17 cellular contexts compared by ENCODE assay signal in the genomic region with DNA sequence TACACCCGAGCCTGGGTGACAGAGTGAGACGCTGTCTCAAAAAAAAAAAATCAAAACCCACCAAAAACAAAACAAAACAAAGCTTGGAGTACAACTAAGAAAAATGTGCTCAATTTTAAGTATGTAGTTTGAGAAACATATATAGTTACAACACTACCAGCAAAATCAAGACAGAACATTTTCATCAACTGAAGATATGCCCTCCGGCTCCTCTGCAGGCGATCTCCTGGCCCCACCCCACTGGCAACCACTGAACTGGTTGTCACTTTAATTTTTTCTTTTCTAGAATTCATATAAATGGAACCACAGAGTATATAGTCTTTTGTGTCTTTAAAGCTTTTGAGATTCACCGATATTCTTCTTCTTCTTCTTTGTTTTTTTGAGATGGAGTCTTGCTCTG. TPM values are rescaled to one million over a fixed set of nuclear protein-coding genes. Genes with fewer than 3 reads are reported as not detected.
DNase-seq lines count a peak whose midpoint lies in the region.
"Had no signal": no experiment of that assay in that cellular context is flagged by ENCODE, and none has a peak within 500 bp of the region (broad histone marks: within the 10 kb centered on the region; RNA-seq: fewer than 3 reads in every experiment).

No MANE protein-coding gene starts in this region.

- no peak overlapping the region for H2AK5ac ChIP-seq in trophoblast cell (ENCODE audit: low read length)

- DNase-seq in activated CD4-positive, alpha-beta T cell treated with anti-CD3 and anti-CD28 coated beads, Interleukin-2, amount 10 ng/mL, durations not matched to agents 24 days and 14 days: no peak
- DNase-seq in activated CD4-positive, alpha-beta T cell treated with anti-CD3 and anti-CD28 coated beads, Interleukin-2, amount 50 U/mL, for 4 hours: no peak
- DNase-seq in activated naive CD4-positive, alpha-beta T cell (lab: John Stamatoyannopoulos, UW): no peak
- DNase-seq in trophoblast cell (peak; percentile 70 to 84), NOMO-1 treated with DMSO at 0.1 percent for 48 hours (lab: John Stamatoyannopoulos, UW; ENCODE audit: unreplicated experiment) (no peak)
- DNase-seq: Caco-2; CD4-positive, CD25-positive, alpha-beta regulatory T cell; CD8-positive, alpha-beta T cell; DMS153; DND-41; GOT3 had no signal

- H3K4me2 ChIP-seq in trophoblast cell (ENCODE audit: low read length): no peak overlapping the region
- H3K4me2 ChIP-seq: BLaER1 had no signal

- intact Hi-C loops in activated CD4-positive, alpha-beta T cell treated with anti-CD3 and anti-CD28 coated beads, Interleukin-2, amount 10 ng/mL, durations not matched to agents 24 days and 14 days (cut with micrococcal nuclease): no loop called here

- no peaks in the 10 kb centered on the region for H3K79me1 ChIP-seq in trophoblast cell (ENCODE audit: low read length)

- no peak overlapping the region for H3K4me3 ChIP-seq in trophoblast cell (ENCODE audit: low read depth, low read length)
- H3K4me3 ChIP-seq: BLaER1, HAP-1 had no signal

- H2BK5ac ChIP-seq in trophoblast cell (ENCODE audit: low read depth, low read length, poor library complexity): no peak overlapping the region

- H3K27ac ChIP-seq in trophoblast cell (ENCODE audit: low read depth, low read length): no peak overlapping the region
- H3K27ac ChIP-seq: 22Rv1, BLaER1, C4-2B had no signal

- no peak overlapping the region for H4K91ac ChIP-seq in trophoblast cell (ENCODE audit: low read depth, low read length)

- H3K79me2 ChIP-seq in trophoblast cell (ENCODE audit: control insufficient read depth, insufficient read depth, low read length, poor library complexity): no peaks in the 10 kb centered on the region

- H4K8ac ChIP-seq in trophoblast cell (ENCODE audit: low read depth, low read length): no peak overlapping the region

- H3K36me3 Mint-ChIP-seq in activated CD4-positive, alpha-beta T cell treated with anti-CD3 and anti-CD28 coated beads, Interleukin-2, amount 10 ng/mL, durations not matched to agents 24 days and 14 days (ENCODE audit: low read depth): peaks cover 64% of the 10 kb centered on the region
- peaks cover 25% of the 10 kb centered on the region for H3K36me3 Mint-ChIP-seq in activated naive CD4-positive, alpha-beta T cell treated with anti-CD3 and anti-CD28 coated beads, Interleukin-2, amount 50 U/mL, for 24 hours

- peak overlapping the region; percentile 5 for H3K27ac Mint-ChIP-seq in activated CD4-positive, alpha-beta T cell treated with anti-CD3 and anti-CD28 coated beads, Interleukin-2, amount 10 ng/mL, durations not matched to agents 24 days and 14 days
- H3K27ac Mint-ChIP-seq in activated naive CD4-positive, alpha-beta T cell treated with anti-CD3 and anti-CD28 coated beads, Interleukin-2, amount 50 U/mL, for 24 hours: peak overlapping the region; percentile 18
- H3K27ac Mint-ChIP-seq: B cell; CD4-positive, CD25-positive, alpha-beta regulatory T cell; CD8-positive, alpha-beta T cell had no signal

- no peaks in the 10 kb centered on the region for H3K9me3 Mint-ChIP-seq in activated CD4-positive, alpha-beta T cell treated with anti-CD3 and anti-CD28 coated beads, Interleukin-2, amount 10 ng/mL, durations not matched to agents 24 days and 14 days
- peaks cover 4% of the 10 kb centered on the region for H3K9me3 Mint-ChIP-seq in activated naive CD4-positive, alpha-beta T cell treated with anti-CD3 and anti-CD28 coated beads, Interleukin-2, amount 50 U/mL, for 24 hours
- H3K9me3 Mint-ChIP-seq: CD8-positive, alpha-beta T cell had no signal

- no peak overlapping the region for H2AFZ ChIP-seq in trophoblast cell (ENCODE audit: insufficient read depth, low read length, poor library complexity)

- no peak overlapping the region for H4K12ac ChIP-seq in trophoblast cell (ENCODE audit: low read depth, low read length)

- no peak overlapping the region for H2BK120ac ChIP-seq in trophoblast cell (ENCODE audit: insufficient read depth, low read length, poor library complexity)

- H3K36me3 ChIP-seq in trophoblast cell (ENCODE audit: control insufficient read depth in 1 of 2, insufficient read depth in 2 of 2, low read length in 2 of 2): peaks cover 31 to 39% of the 10 kb centered on the region in 2 experiments

- H3K27me3 Mint-ChIP-seq in activated CD4-positive, alpha-beta T cell treated with anti-CD3 and anti-CD28 coated beads, Interleukin-2, amount 10 ng/mL, durations not matched to agents 24 days and 14 days: no peaks in the 10 kb centered on the region
- no peaks in the 10 kb centered on the region for H3K27me3 Mint-ChIP-seq in activated naive CD4-positive, alpha-beta T cell treated with anti-CD3 and anti-CD28 coated beads, Interleukin-2, amount 50 U/mL, for 24 hours
- H3K27me3 Mint-ChIP-seq: B cell; CD4-positive, CD25-positive, alpha-beta regulatory T cell had no signal

- no peak overlapping the region for H3K4me3 Mint-ChIP-seq in activated CD4-positive, alpha-beta T cell treated with anti-CD3 and anti-CD28 coated beads, Interleukin-2, amount 10 ng/mL, durations not matched to agents 24 days and 14 days
- no peak overlapping the region for H3K4me3 Mint-ChIP-seq in activated naive CD4-positive, alpha-beta T cell treated with anti-CD3 and anti-CD28 coated beads, Interleukin-2, amount 50 U/mL, for 24 hours
- H3K4me3 Mint-ChIP-seq: B cell; CD4-positive, CD25-positive, alpha-beta regulatory T cell; CD8-positive, alpha-beta T cell had no signal

- no peak overlapping the region for H3K23ac ChIP-seq in trophoblast cell (ENCODE audit: low read length)

- H3K9ac ChIP-seq in trophoblast cell (ENCODE audit: low read length): no peak overlapping the region
- H3K9ac ChIP-seq: BLaER1 had no signal

- no peak overlapping the region for H3K4ac ChIP-seq in trophoblast cell (ENCODE audit: low read depth, low read length)

- H3K4me1 Mint-ChIP-seq in activated CD4-positive, alpha-beta T cell treated with anti-CD3 and anti-CD28 coated beads, Interleukin-2, amount 10 ng/mL, durations not matched to agents 24 days and 14 days: no peaks in the 10 kb centered on the region
- H3K4me1 Mint-ChIP-seq in activated naive CD4-positive, alpha-beta T cell treated with anti-CD3 and anti-CD28 coated beads, Interleukin-2, amount 50 U/mL, for 24 hours: no peaks in the 10 kb centered on the region
- H3K4me1 Mint-ChIP-seq: B cell had no signal

- H3K14ac ChIP-seq in trophoblast cell (ENCODE audit: low read length): no peak overlapping the region

- H3K4me1 ChIP-seq in trophoblast cell (ENCODE audit: control insufficient read depth in 1 of 2, insufficient read depth in 2 of 2, low read length in 2 of 2): no peaks in the 10 kb centered on the region
- H3K4me1 ChIP-seq: BLaER1, Caco-2, HAP-1 had no signal

- H3K18ac ChIP-seq in trophoblast cell (ENCODE audit: low read length): no peak overlapping the region

- WGBS in trophoblast cell (ENCODE audit: extremely low coverage, insufficient coverage, insufficient read length): no CpG with 5 or more reads among the region's 5 CpGs

- H3K27me3 ChIP-seq in trophoblast cell (ENCODE audit: insufficient read depth, low read length): no peaks in the 10 kb centered on the region
- H3K27me3 ChIP-seq: BLaER1 had no signal

- H2BK12ac ChIP-seq in trophoblast cell (ENCODE audit: low read length): no peak overlapping the region

- H3K9me3 ChIP-seq in trophoblast cell (ENCODE audit: insufficient read depth, low read depth, low read length): no peaks in the 10 kb centered on the region
- H3K9me3 ChIP-seq: Caco-2, HAP-1 had no signal

RNA-seq across cellular contexts. Expression of a gene that starts 35.0 kb away (rescaled TPM):
- total RNA-seq in activated CD4-positive, alpha-beta T cell treated with anti-CD3 and anti-CD28 coated beads, Interleukin-2, amount 10 ng/mL, durations not matched to agents 24 days and 14 days: 52.7 and 57.4 TPM in 2 replicates
- polyA plus RNA-seq in trophoblast cell (2013): 29.6 and 30.5 TPM in 2 replicates

RNA-seq across cellular contexts. Expression of a gene that starts 43.0 kb away (rescaled TPM):
- total RNA-seq in activated CD4-positive, alpha-beta T cell treated with anti-CD3 and anti-CD28 coated beads, Interleukin-2, amount 10 ng/mL, durations not matched to agents 24 days and 14 days: not detected in 2 replicates
- 1.6 and 2.0 TPM in 2 replicates for polyA plus RNA-seq in trophoblast cell (2013)
- total RNA-seq: B cell had no signal

RNA-seq across cellular contexts. Expression of a gene that starts 44.6 kb away (rescaled TPM):
- total RNA-seq in activated CD4-positive, alpha-beta T cell treated with anti-CD3 and anti-CD28 coated beads, Interleukin-2, amount 10 ng/mL, durations not matched to agents 24 days and 14 days: 44.7 and 47.5 TPM in 2 replicates
- polyA plus RNA-seq in trophoblast cell (2013): 5.5 and 5.9 TPM in 2 replicates

RNA-seq across cellular contexts. Expression of a gene that starts 47.5 kb away (rescaled TPM):
- 83.8 and 89.6 TPM in 2 replicates for total RNA-seq in activated CD4-positive, alpha-beta T cell treated with anti-CD3 and anti-CD28 coated beads, Interleukin-2, amount 10 ng/mL, durations not matched to agents 24 days and 14 days
- polyA plus RNA-seq in trophoblast cell (2013): 60.2 and 61.9 TPM in 2 replicates

Comparison
In these comparisons a context has a peak if more than half of its experiments do, and no peak if none do; other contexts are left out.
1. DNase-seq: peak in trophoblast cell (2 of 2); none in activated CD4-positive, alpha-beta T cell treated with anti-CD3 and anti-CD28 coated beads, Interleukin-2, amount 10 ng/mL, durations not matched to agents 24 days and 14 days (single experiment), activated CD4-positive, alpha-beta T cell treated with anti-CD3 and anti-CD28 coated beads, Interleukin-2, amount 50 U/mL, for 4 hours (0 of 2), activated naive CD4-positive, alpha-beta T cell (0 of 4) and NOMO-1 treated with DMSO at 0.1 percent for 48 hours (single experiment).